ENCODE assay signal across 8 cellular contexts in the genomic region with DNA sequence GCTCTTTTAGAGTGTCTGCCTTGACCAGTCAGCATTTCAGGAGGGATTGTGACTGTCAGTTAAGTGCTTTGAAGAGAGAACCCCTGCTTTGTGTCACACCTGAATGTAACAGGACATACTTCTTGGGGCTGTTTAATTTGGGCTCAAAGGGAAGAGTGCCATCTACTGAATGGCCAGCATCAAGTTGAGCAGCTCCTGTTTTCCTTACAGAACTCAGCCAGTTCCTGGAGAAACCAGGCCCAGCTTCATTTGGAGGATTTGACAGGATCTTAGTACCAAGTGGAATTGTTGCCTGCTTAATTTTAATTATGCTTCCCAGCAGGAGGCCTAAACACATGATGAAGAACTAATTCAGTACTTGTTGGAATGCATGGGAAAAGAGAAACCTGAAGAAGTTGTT. TPM values are rescaled to one million over a fixed set of nuclear protein-coding genes. Genes with fewer than 3 reads are reported as not detected.
DNase-seq lines count a peak whose midpoint lies in the region; ATAC-seq lines count a peak whose summit lies in the region.

No MANE protein-coding gene starts in this region.

- peak; percentile 28 for DNase-seq in NCI-H82 (lab: John Stamatoyannopoulos, UW)
- no peak for DNase-seq in NCI-H82 treated with DMSO at 0.1 percent for 48 hours (lab: John Stamatoyannopoulos, UW; ENCODE audit: unreplicated experiment)
- peak; percentile 49 for DNase-seq in SK-N-DZ (ENCODE audit: low spot score)
- DNase-seq in globus pallidus (ENCODE audit: low spot score) = peak; percentile 51
- no peak for DNase-seq in sciatic nerve (ENCODE audit: low spot score)

- intact Hi-C loops in sciatic nerve (cut with DNase I) = no loop called here

- ATAC-seq in sciatic nerve (peak; percentile 55), GM18517 (IDR thresholded peaks at IDR 0.05; ENCODE audit: unreplicated experiment) (no peak), GM21825 (IDR thresholded peaks at IDR 0.05; ENCODE audit: unreplicated experiment) (no peak), HG03095 (IDR thresholded peaks at IDR 0.05; ENCODE audit: unreplicated experiment) (no peak)

RNA-seq across cellular contexts. Expression of gene ADD3, which starts 8.3 kb away (rescaled TPM):
- polyA plus RNA-seq in SK-N-DZ (2014; cell fraction: cytosol; rRNA removed) = 45.8 and 56.6 TPM in 2 replicates
- polyA plus RNA-seq in SK-N-DZ (2014; cell fraction: nucleus; rRNA removed) = 84.5 and 106 TPM in 2 replicates
- total RNA-seq in sciatic nerve = 321 TPM

Comparison
In these comparisons a context has a peak if more than half of its experiments do, and no peak if none do; other contexts are left out.
1. DNase-seq: peak in NCI-H82 (single experiment), SK-N-DZ (single experiment) and globus pallidus (single experiment); none in NCI-H82 treated with DMSO at 0.1 percent for 48 hours (single experiment) and sciatic nerve (single experiment).